In genomic region chr11:69080361-69080973, GRCh38 we compare ENCODE assay signal across 10 cellular contexts. TPM values are rescaled to one million over a fixed set of nuclear protein-coding genes. Genes with fewer than 3 reads are reported as not detected.
A peak's percentile ranks its signal among the peaks of the same experiment; 100 is the strongest.
DNase-seq lines count a peak whose midpoint lies in the region; ATAC-seq and TF ChIP-seq lines count a peak whose summit lies in the region.
"Had no signal": no experiment of that assay in that cellular context is flagged by ENCODE, and none has a peak within 500 bp of the region (broad histone marks: within the 10 kb centered on the region; RNA-seq: fewer than 3 reads in every experiment).

No MANE protein-coding gene starts in this region.

- H3K4me1 Mint-ChIP-seq in CD14-positive monocyte: peaks cover 35% of the 10 kb centered on the region
- H3K4me1 Mint-ChIP-seq in activated T-helper 2 cell treated with anti-CD3 and anti-CD28 coated beads, Interferon-gamma antibody, Interleukin-2, Interleukin-4, amounts not matched to agents 10 μg/mL and 5 μg/mL and 100 μg/mL, durations not matched to agents 14 hours and 24 hours and 36 hours (ENCODE audit: low read depth): peaks cover 9% of the 10 kb centered on the region

- no peak overlapping the region for H3K27ac ChIP-seq in mesenchymal stem cell (ENCODE audit: low read length, poor library complexity, severe bottlenecking)
- H3K27ac ChIP-seq: hepatocyte had no signal

- no peak overlapping the region for H2BK15ac ChIP-seq in mesenchymal stem cell (ENCODE audit: low read depth, poor library complexity, severe bottlenecking)

- H3K36me3 ChIP-seq in mesenchymal stem cell (ENCODE audit: control insufficient read depth in 1 of 2, insufficient read depth in 2 of 2, low read depth in 1 of 2, low read length in 2 of 2): peaks cover 42 to 60% of the 10 kb centered on the region in 2 experiments

- H3K14ac ChIP-seq in mesenchymal stem cell (ENCODE audit: low read length in 2 of 2): peak overlapping the region in 1 of 2 experiments; percentile 6

- no peak overlapping the region for H2BK5ac ChIP-seq in mesenchymal stem cell (ENCODE audit: low read depth, low read length, poor library complexity, severe bottlenecking)

- peaks cover 62 to 76% of the 10 kb centered on the region in 2 donors for H3K36me3 Mint-ChIP-seq in CD14-positive monocyte
- H3K36me3 Mint-ChIP-seq in activated T-helper 2 cell treated with anti-CD3 and anti-CD28 coated beads, Interferon-gamma antibody, Interleukin-2, Interleukin-4, amounts not matched to agents 10 μg/mL and 5 μg/mL and 100 μg/mL, durations not matched to agents 14 hours and 24 hours and 36 hours (ENCODE audit: low read depth): peaks cover 4% of the 10 kb centered on the region

- no peaks in the 10 kb centered on the region for H3K9me3 Mint-ChIP-seq in CD14-positive monocyte
- H3K9me3 Mint-ChIP-seq in activated T-helper 2 cell treated with anti-CD3 and anti-CD28 coated beads, Interferon-gamma antibody, Interleukin-2, Interleukin-4, amounts not matched to agents 10 μg/mL and 5 μg/mL and 100 μg/mL, durations not matched to agents 14 hours and 24 hours and 36 hours: no peaks in the 10 kb centered on the region

- H4K8ac ChIP-seq in mesenchymal stem cell (ENCODE audit: low read length): peak overlapping the region; percentile 45

- H3K27ac Mint-ChIP-seq in CD14-positive monocyte: peak overlapping the region; percentile 95 to 99 (median 97)
- peak overlapping the region; percentile 22 for H3K27ac Mint-ChIP-seq in activated T-helper 2 cell treated with anti-CD3 and anti-CD28 coated beads, Interferon-gamma antibody, Interleukin-2, Interleukin-4, amounts not matched to agents 10 μg/mL and 5 μg/mL and 100 μg/mL, durations not matched to agents 14 hours and 24 hours and 36 hours

- no peaks in the 10 kb centered on the region for H3K27me3 ChIP-seq in mesenchymal stem cell (ENCODE audit: control insufficient read depth in 1 of 2, insufficient read depth in 1 of 2, low read length in 2 of 2)
- H3K27me3 ChIP-seq: hepatocyte, tibial nerve had no signal

- peak overlapping the region; percentile 16 to 54 for H3K18ac ChIP-seq in mesenchymal stem cell (ENCODE audit: low read depth in 1 of 2, low read length in 2 of 2)

- no peak overlapping the region for H2BK12ac ChIP-seq in mesenchymal stem cell (ENCODE audit: low read length in 2 of 2)

- H3K4ac ChIP-seq in mesenchymal stem cell (ENCODE audit: low read depth in 1 of 2, low read length in 2 of 2): peak overlapping the region in 1 of 2 experiments; percentile 26

- H3K9me3 ChIP-seq in mesenchymal stem cell (ENCODE audit: control insufficient read depth, low read length): no peaks in the 10 kb centered on the region
- H3K9me3 ChIP-seq: tibial nerve had no signal

- H2AFZ ChIP-seq in mesenchymal stem cell (ENCODE audit: low read depth, low read length): no peak overlapping the region
- H2AFZ ChIP-seq: hepatocyte had no signal

- H4K91ac ChIP-seq in mesenchymal stem cell (ENCODE audit: low read length): peak overlapping the region; percentile 43

- H3K4me1 ChIP-seq in mesenchymal stem cell (ENCODE audit: control insufficient read depth, insufficient read depth, low read depth, low read length): peaks cover 32% of the 10 kb centered on the region

- intact Hi-C loops in CD14-positive monocyte (cut with micrococcal nuclease): loop anchor here in 1 of 2 donors (1.0 to 10.0 kb wide), 4 partner anchors 32 to 246 kb away; partner anchors contain the start of genes IGHMBP2, MRPL21 and TPCN2
- intact Hi-C loops in activated T-helper 2 cell treated with anti-CD3 and anti-CD28 coated beads, Interferon-gamma antibody, Interleukin-2, Interleukin-4, amounts not matched to agents 10 μg/mL and 5 μg/mL and 100 μg/mL, durations not matched to agents 14 hours and 24 hours and 36 hours (cut with micrococcal nuclease): no loop called here

- peaks cover 4% of the 10 kb centered on the region for H3K79me1 ChIP-seq in mesenchymal stem cell (replicated peaks; ENCODE audit: low read length, poor library complexity, severe bottlenecking)

- peak overlapping the region in 1 of 2 experiments; percentile 22 for H3K4me3 ChIP-seq in mesenchymal stem cell (ENCODE audit: insufficient read depth in 1 of 2, low read depth in 1 of 2, low read length in 2 of 2)
- H3K4me3 ChIP-seq: hepatocyte, tibial nerve had no signal

- no peak overlapping the region for H3K9ac ChIP-seq in mesenchymal stem cell (ENCODE audit: low read length)

- H2AK5ac ChIP-seq in mesenchymal stem cell (ENCODE audit: low read length, severe bottlenecking): no peak overlapping the region

- no peak overlapping the region for H2BK120ac ChIP-seq in mesenchymal stem cell (ENCODE audit: low read depth, low read length)

- peak; percentile 96 for DNase-seq in CD14-positive monocyte (ENCODE audit: low spot score)
- peak; percentile 94 for DNase-seq in HT-29 (ENCODE audit: low spot score)
- DNase-seq in activated T-helper 2 cell treated with anti-CD3 and anti-CD28 coated beads, Interferon-gamma antibody, Interleukin-2, Interleukin-4, amounts not matched to agents 10 μg/mL and 5 μg/mL and 100 μg/mL, durations not matched to agents 14 hours and 24 hours and 36 hours (ENCODE audit: low spot score): no peak
- peak; percentile 30 for DNase-seq in mesenchymal stem cell
- no peak for DNase-seq in GM10266 (ENCODE audit: extremely low spot score)
- DNase-seq in NCI-H1105 (lab: John Stamatoyannopoulos, UW): no peak
- no peak for DNase-seq in NCI-H1930 (lab: John Stamatoyannopoulos, UW)

- H3K4me2 ChIP-seq in mesenchymal stem cell (ENCODE audit: low read length, poor library complexity, severe bottlenecking): no peak overlapping the region
- H3K4me2 ChIP-seq: hepatocyte had no signal

- H3K4me3 Mint-ChIP-seq in CD14-positive monocyte: peak overlapping the region; percentile 58 to 70
- H3K4me3 Mint-ChIP-seq in activated T-helper 2 cell treated with anti-CD3 and anti-CD28 coated beads, Interferon-gamma antibody, Interleukin-2, Interleukin-4, amounts not matched to agents 10 μg/mL and 5 μg/mL and 100 μg/mL, durations not matched to agents 14 hours and 24 hours and 36 hours (ENCODE audit: low read depth): no peak overlapping the region

- ATAC-seq in HG03135 (IDR thresholded peaks at IDR 0.05; ENCODE audit: unreplicated experiment): no peak

- WGBS in mesenchymal stem cell: 74% methylated on average over 15 of the region's 15 CpGs

- H3K23ac ChIP-seq in mesenchymal stem cell (ENCODE audit: low read length in 2 of 2): no peak overlapping the region

- H3K27me3 Mint-ChIP-seq in CD14-positive monocyte (ENCODE audit: low read depth in 3 of 3): no peaks in the 10 kb centered on the region
- no peaks in the 10 kb centered on the region for H3K27me3 Mint-ChIP-seq in activated T-helper 2 cell treated with anti-CD3 and anti-CD28 coated beads, Interferon-gamma antibody, Interleukin-2, Interleukin-4, amounts not matched to agents 10 μg/mL and 5 μg/mL and 100 μg/mL, durations not matched to agents 14 hours and 24 hours and 36 hours (ENCODE audit: low read depth)

- TF ChIP-seq CTCF in CD14-positive monocyte (IDR thresholded peaks at IDR 0.05) (no peak), GM10266 (IDR thresholded peaks at IDR 0.05; ENCODE audit: control insufficient read depth, insufficient read depth, low read depth, missing control alignments) (no peak)

RNA-seq across cellular contexts. Expression of gene TPCN2, which starts 31.7 kb away (rescaled TPM):
- 10 to 100 TPM; 29.3 to 31.5 TPM for polyA plus RNA-seq in CD14-positive monocyte
- 21.9 and 25.1 TPM in 2 replicates for total RNA-seq in HT-29 (2014; rRNA removed; shearing (Covaris generic))
- 19.1 and 20.0 TPM in 2 replicates for total RNA-seq in activated T-helper 2 cell treated with anti-CD3 and anti-CD28 coated beads, Interferon-gamma antibody, Interleukin-2, Interleukin-4, amounts not matched to agents 10 μg/mL and 5 μg/mL and 100 μg/mL, durations not matched to agents 14 hours and 24 hours and 36 hours
- 4.9 TPM for polyA plus RNA-seq in mesenchymal stem cell (2013, experiment 1 of 2)
- polyA plus RNA-seq in mesenchymal stem cell (2013, experiment 2 of 2): 4.7 TPM

Comparison
In these comparisons a context has a peak if more than half of its experiments do, and no peak if none do; other contexts are left out.
1. DNase-seq: peak in CD14-positive monocyte (single experiment), HT-29 (single experiment) and mesenchymal stem cell (single experiment); none in activated T-helper 2 cell treated with anti-CD3 and anti-CD28 coated beads, Interferon-gamma antibody, Interleukin-2, Interleukin-4, amounts not matched to agents 10 μg/mL and 5 μg/mL and 100 μg/mL, durations not matched to agents 14 hours and 24 hours and 36 hours (single experiment), GM10266 (single experiment), NCI-H1105 (single experiment) and NCI-H1930 (0 of 2).